In the genomic region with DNA sequence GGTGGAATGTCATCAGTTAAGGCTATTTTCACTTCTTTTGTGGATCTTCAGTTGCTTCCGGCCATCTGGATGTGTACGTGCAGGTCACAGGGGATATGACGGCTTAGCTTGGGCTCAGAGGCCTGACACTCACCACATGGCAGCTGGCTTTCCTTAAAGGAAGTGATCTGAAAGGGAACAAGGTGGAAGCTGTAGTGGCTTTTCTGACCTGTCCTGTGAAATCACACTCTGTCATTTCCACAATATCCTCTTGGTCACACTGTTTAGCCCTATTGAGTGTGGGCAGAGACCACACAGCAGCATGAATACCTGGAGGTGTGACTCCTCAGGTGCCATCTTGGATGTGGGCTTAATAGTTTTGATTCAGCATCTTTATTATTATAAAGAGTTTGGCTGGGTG, we compare ENCODE assay signal across 14 cellular contexts. TPM values are rescaled to one million over a fixed set of nuclear protein-coding genes. Genes with fewer than 3 reads are reported as not detected.
"Had no signal": no experiment of that assay in that cellular context is flagged by ENCODE, and none has a peak within 500 bp of the region (broad histone marks: within the 10 kb centered on the region; RNA-seq: fewer than 3 reads in every experiment).

No MANE protein-coding gene starts in this region.

- H3K36me3 ChIP-seq: cardiac muscle cell, esophagus muscularis mucosa, neutrophil had no signal

- ATAC-seq: left lobe of liver had no signal

- H2AFZ ChIP-seq: parathyroid adenoma had no signal

- H3K27me3 ChIP-seq: cardiac muscle cell, esophagus muscularis mucosa, neutrophil had no signal

- FAIRE-seq: keratinocyte had no signal

- DNase-seq: activated CD4-positive, alpha-beta T cell treated with anti-CD3 and anti-CD28 coated beads, Interleukin-2, amount 50 U/mL, for 48 hours; activated naive CD4-positive, alpha-beta T cell treated with anti-CD3 and anti-CD28 coated beads, Interleukin-2, amount 50 U/mL, for 16 hours; activated T-cell treated with anti-CD3 and anti-CD28 coated beads, Interleukin-2, amount 50 U/mL, for 24 hours; hippocampal formation; naive B cell; stimulated activated CD4-positive, alpha-beta T cell treated with anti-CD3 and anti-CD28 coated beads, Interleukin-12 subunit alpha, Interleukin-12 subunit beta, amount 100 ng/mL, for 4 hours; stimulated activated CD4-positive, alpha-beta T cell treated with anti-CD3 and anti-CD28 coated beads, Interleukin-2, amount 100 ng/mL, for 24 hours had no signal

- H3K9ac ChIP-seq: parathyroid adenoma had no signal

- H3K27ac ChIP-seq: cardiac muscle cell, esophagus muscularis mucosa, neutrophil, parathyroid adenoma had no signal

- H3K79me2 ChIP-seq: parathyroid adenoma had no signal

- H3K9me3 ChIP-seq: esophagus muscularis mucosa, neutrophil had no signal

- H3K4me3 ChIP-seq: cardiac muscle cell, esophagus muscularis mucosa had no signal

- H3K4me1 ChIP-seq: parathyroid adenoma had no signal

RNA-seq across cellular contexts. Expression of gene DHDH, which starts 16.7 kb away (rescaled TPM):
- total RNA-seq: glomerular endothelial cell had no signal
